ENCODE assay signal across 1 cellular context in genomic region chr1:24119859-24120756, GRCh38.
TF ChIP-seq lines count a peak whose summit lies in the region.

No MANE protein-coding gene starts in this region.

TF ChIP-seq in HepG2, 621 proteins besides CTCF, POLR2A, EP300 and RAD21 (continued from another document and continues in another):
- TF ChIP-seq HNF4G (IDR thresholded peaks at IDR 0.05; ENCODE audit: borderline replicate concordance, low read depth, low read length) (peak; percentile 77), HNF4G (CRISPR knock-in tag; IDR thresholded peaks at IDR 0.05; ENCODE audit: borderline replicate concordance, low read depth) (no peak), ZNF609 (CRISPR knock-in tag; IDR thresholded peaks at IDR 0.05; ENCODE audit: borderline replicate concordance) (no peak; the same call in 1 of the 2 replicates), ZBTB34 (CRISPR knock-in tag; IDR thresholded peaks at IDR 0.05) (peak; percentile 73; the same call in 1 of the 2 replicates), ZNF780A (CRISPR knock-in tag; IDR thresholded peaks at IDR 0.05) (0 out of 2 replicates have a peak, but pooled peaks have one; percentile 33), ZNF101 (CRISPR knock-in tag; IDR thresholded peaks at IDR 0.05; ENCODE audit: borderline replicate concordance, low read depth) (0 out of 2 replicates have a peak, but pooled peaks have one; percentile 47), ZNF607 (CRISPR knock-in tag; IDR thresholded peaks at IDR 0.05; ENCODE audit: borderline replicate concordance) (peak; percentile 60; the same call in 1 of the 2 replicates), CEBPG (CRISPR knock-in tag; IDR thresholded peaks at IDR 0.05) (peak; percentile 79), HNF4A (CRISPR knock-in tag; IDR thresholded peaks at IDR 0.05) (peak; percentile 80), ZNF292 (CRISPR knock-in tag; IDR thresholded peaks at IDR 0.05; ENCODE audit: borderline replicate concordance, low read depth) (peak; percentile 93), ZFP82 (CRISPR knock-in tag; IDR thresholded peaks at IDR 0.05; ENCODE audit: borderline replicate concordance) (0 out of 2 replicates have a peak, but pooled peaks have one; percentile 37), RFXANK (CRISPR knock-in tag; IDR thresholded peaks at IDR 0.05) (0 out of 2 replicates have a peak, but pooled peaks have one; percentile 36), CBX1 (IDR thresholded peaks at IDR 0.05; ENCODE audit: low read depth) (peak; percentile 40), ZBTB43 (CRISPR knock-in tag; conservative IDR thresholded peaks at IDR 0.05) (peak; percentile 10; the same call in 1 of the 2 replicates), HMG20B (CRISPR knock-in tag; conservative IDR thresholded peaks at IDR 0.05) (peak; percentile 96), PBX2 (CRISPR knock-in tag; IDR thresholded peaks at IDR 0.05) (no peak), HIC2 (CRISPR knock-in tag; IDR thresholded peaks at IDR 0.05; ENCODE audit: low read depth) (peak; percentile 15; the same call in 1 of the 2 replicates), ATF5 (CRISPR knock-in tag; IDR thresholded peaks at IDR 0.05; ENCODE audit: low read depth) (0 out of 2 replicates have a peak, but pooled peaks have one; percentile 46), ZNF775 (CRISPR knock-in tag; IDR thresholded peaks at IDR 0.05; ENCODE audit: borderline replicate concordance) (0 out of 2 replicates have a peak, but pooled peaks have one; percentile 39), ZNF773 (CRISPR knock-in tag; IDR thresholded peaks at IDR 0.05; ENCODE audit: borderline replicate concordance) (no peak), KMT2B (CRISPR knock-in tag; IDR thresholded peaks at IDR 0.05) (0 out of 2 replicates have a peak, but pooled peaks have one; percentile 45), RXRA (CRISPR knock-in tag; IDR thresholded peaks at IDR 0.05) (peak; percentile 42; the same call in 1 of the 2 replicates), NFE2L2 (IDR thresholded peaks at IDR 0.05; ENCODE audit: low read length) (no peak), HMGXB4 (CRISPR knock-in tag; IDR thresholded peaks at IDR 0.05; ENCODE audit: borderline replicate concordance in 1 of 2, low read depth in 1 of 2) (0 out of 4 replicates have a peak, but pooled peaks of 1 of the 2 experiments have one; percentile 17), ZNF329 (CRISPR knock-in tag; IDR thresholded peaks at IDR 0.05; ENCODE audit: low read depth) (0 out of 2 replicates have a peak, but pooled peaks have one; percentile 1), ZSCAN9 (CRISPR knock-in tag; IDR thresholded peaks at IDR 0.05; ENCODE audit: borderline replicate concordance) (0 out of 2 replicates have a peak, but pooled peaks have one; percentile 28), MYC (CRISPR knock-in tag; IDR thresholded peaks at IDR 0.05; ENCODE audit: borderline replicate concordance) (peak; percentile 37; the same call in 1 of the 2 replicates), PATZ1 (CRISPR knock-in tag; IDR thresholded peaks at IDR 0.05) (0 out of 2 replicates have a peak, but pooled peaks have one; percentile 26), ESRRA (CRISPR knock-in tag; IDR thresholded peaks at IDR 0.05; ENCODE audit: low read depth) (peak; percentile 46; the same call in 1 of the 2 replicates), RARA (CRISPR knock-in tag; IDR thresholded peaks at IDR 0.05) (peak; percentile 31), ZNF124 (CRISPR knock-in tag; IDR thresholded peaks at IDR 0.05) (0 out of 2 replicates have a peak, but pooled peaks have one; percentile 8), ZNF75D (CRISPR knock-in tag; IDR thresholded peaks at IDR 0.05; ENCODE audit: borderline replicate concordance) (no peak), ZNF770 (CRISPR knock-in tag; IDR thresholded peaks at IDR 0.05) (0 out of 2 replicates have a peak, but pooled peaks have one; percentile 49), E2F2 (CRISPR knock-in tag; IDR thresholded peaks at IDR 0.05; ENCODE audit: borderline replicate concordance) (0 out of 2 replicates have a peak, but pooled peaks have one; percentile 17), FOXK2 (IDR thresholded peaks at IDR 0.05) (no peak)
- TF ChIP-seq, protein P1, sequence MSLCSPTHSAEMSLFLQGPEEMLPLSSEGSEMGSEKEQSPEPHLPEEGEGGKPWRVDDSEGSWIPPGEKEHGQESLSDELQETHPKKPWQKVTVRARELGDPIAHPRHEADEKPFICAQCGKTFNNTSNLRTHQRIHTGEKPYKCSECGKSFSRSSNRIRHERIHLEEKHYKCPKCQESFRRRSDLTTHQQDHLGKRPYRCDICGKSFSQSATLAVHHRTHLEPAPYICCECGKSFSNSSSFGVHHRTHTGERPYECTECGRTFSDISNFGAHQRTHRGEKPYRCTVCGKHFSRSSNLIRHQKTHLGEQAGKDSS (CRISPR knock-in tag; IDR thresholded peaks at IDR 0.05; ENCODE audit: borderline replicate concordance, low read depth), result 0 out of 2 replicates have a peak, but pooled peaks have one; percentile 65
